Comparison of ENCODE assay signal across 11 cellular contexts in genomic region chr12:26135010-26135420, GRCh38. TPM values are rescaled to one million over a fixed set of nuclear protein-coding genes. Genes with fewer than 3 reads are reported as not detected.
DNase-seq lines count a peak whose midpoint lies in the region; ATAC-seq, FAIRE-seq and TF ChIP-seq lines count a peak whose summit lies in the region.
"Had no signal": no experiment of that assay in that cellular context is flagged by ENCODE, and none has a peak within 500 bp of the region (broad histone marks: within the 10 kb centered on the region; RNA-seq: fewer than 3 reads in every experiment).

No MANE protein-coding gene starts in this region.

- ATAC-seq in Panc1 (peak; percentile 75), HG03045 (IDR thresholded peaks at IDR 0.05; ENCODE audit: unreplicated experiment) (no peak)
- ATAC-seq in activated CD8-positive, alpha-beta T cell treated with anti-CD3 and anti-CD28 coated beads for 36 hours = no peak

- intact Hi-C loops in Panc1 (cut with micrococcal nuclease; ENCODE audit: unreplicated experiment) = no loop called here
- intact Hi-C loops in activated CD8-positive, alpha-beta T cell treated with anti-CD3 and anti-CD28 coated beads for 36 hours (cut with micrococcal nuclease) = no loop called here

- no peaks in the 10 kb centered on the region for H3K36me3 ChIP-seq in Panc1 (ENCODE audit: control insufficient read depth, insufficient read depth, low read length)
- no peaks in the 10 kb centered on the region for H3K36me3 ChIP-seq in stomach smooth muscle (ENCODE audit: control insufficient read depth in 2 of 2, insufficient read depth in 2 of 2, low read length in 2 of 2)
- H3K36me3 ChIP-seq: Peyer's patch had no signal

- no peak for FAIRE-seq in D721Med (lab: Jason Lieb, UNC)

- no peaks in the 10 kb centered on the region for H3K9me3 Mint-ChIP-seq in activated CD8-positive, alpha-beta T cell treated with anti-CD3 and anti-CD28 coated beads for 36 hours

- no peak for TF ChIP-seq CTCF in Panc1 (IDR thresholded peaks at IDR 0.05)
- no peak for TF ChIP-seq CTCF in activated CD8-positive, alpha-beta T cell treated with anti-CD3 and anti-CD28 coated beads for 36 hours (IDR thresholded peaks at IDR 0.05)
- TF ChIP-seq CTCF in D721Med (IDR thresholded peaks at IDR 0.05; ENCODE audit: insufficient read depth, missing control alignments) = no peak

- H3K9me3 ChIP-seq in Panc1 (ENCODE audit: control insufficient read depth, insufficient read depth, low read depth, low read length) = no peaks in the 10 kb centered on the region
- no peaks in the 10 kb centered on the region for H3K9me3 ChIP-seq in stomach smooth muscle (ENCODE audit: control insufficient read depth in 2 of 2, low read length in 2 of 2)
- H3K9me3 ChIP-seq: Peyer's patch had no signal

- POLR2A ChIA-PET in Panc1 (lab: Charles Lee) = interaction anchor here (1.6 kb wide), 1 partner anchor 10 kb away, joined by 18 read pairs; the partner anchor contains the start of gene BHLHE41
- POLR2A ChIA-PET in activated CD8-positive, alpha-beta T cell treated with anti-CD3 and anti-CD28 coated beads for 36 hours (lab: Charles Lee) = interaction anchor here (0.6 kb wide), 1 partner anchor 150 kb away, joined by 4 read pairs; no protein-coding TSS in a partner anchor

- CTCF ChIA-PET in Panc1 (lab: Charles Lee) = no interaction called here
- CTCF ChIA-PET in activated CD8-positive, alpha-beta T cell treated with anti-CD3 and anti-CD28 coated beads for 36 hours (lab: Charles Lee) = interaction anchor here (1.6 kb wide), 1 partner anchor 10 kb away, joined by 4 read pairs; no protein-coding TSS in a partner anchor

- H3K4me1 Mint-ChIP-seq in activated CD8-positive, alpha-beta T cell treated with anti-CD3 and anti-CD28 coated beads for 36 hours (ENCODE audit: low read depth) = no peaks in the 10 kb centered on the region

- H3K4me3 ChIP-seq in Panc1 (ENCODE audit: low read depth in 2 of 2, low read length in 2 of 2) (no peak overlapping the region), stomach smooth muscle (ENCODE audit: low read length in 2 of 2) (peak overlapping the region in 1 of 2 donors; percentile 29)
- H3K4me3 ChIP-seq: Peyer's patch had no signal

- H3K36me3 Mint-ChIP-seq in activated CD8-positive, alpha-beta T cell treated with anti-CD3 and anti-CD28 coated beads for 36 hours (ENCODE audit: low read depth) = no peaks in the 10 kb centered on the region

- no peak overlapping the region for H3K27ac Mint-ChIP-seq in activated CD8-positive, alpha-beta T cell treated with anti-CD3 and anti-CD28 coated beads for 36 hours

- H3K4me1 ChIP-seq in Panc1 (ENCODE audit: control insufficient read depth, insufficient read depth, low read length) (peaks cover 10% of the 10 kb centered on the region), stomach smooth muscle (ENCODE audit: control insufficient read depth, insufficient read depth, low read length) (peaks cover 7% of the 10 kb centered on the region)

- no peak overlapping the region for H3K4me3 Mint-ChIP-seq in activated CD8-positive, alpha-beta T cell treated with anti-CD3 and anti-CD28 coated beads for 36 hours

- BruUV-seq in Panc1 (replicated peaks; lab: Mats Ljungman, UMichigan) = no TSS peak

- no peak overlapping the region for H3K9ac ChIP-seq in stomach smooth muscle (ENCODE audit: low read length in 2 of 2)

- H3K27me3 Mint-ChIP-seq in activated CD8-positive, alpha-beta T cell treated with anti-CD3 and anti-CD28 coated beads for 36 hours = peaks cover 28% of the 10 kb centered on the region

- in situ Hi-C loops in Panc1 (cut with HindIII; ENCODE audit: low pct_unique_long_range_greater_than_20kb, low sequenced_read_pairs) = no loop called here

- no peaks in the 10 kb centered on the region for H3K27me3 ChIP-seq in Panc1 (ENCODE audit: control insufficient read depth, insufficient read depth, low read length)
- no peaks in the 10 kb centered on the region for H3K27me3 ChIP-seq in stomach smooth muscle (ENCODE audit: control insufficient read depth in 1 of 2, insufficient read depth in 2 of 2, low read length in 2 of 2)
- H3K27me3 ChIP-seq: Peyer's patch had no signal

- DNase-seq in NCI-H1417 (lab: John Stamatoyannopoulos, UW) (peak; percentile 37 to 84 (median 53)), NCI-H1417 treated with DMSO at 0.1 percent for 48 hours (lab: John Stamatoyannopoulos, UW) (no peak), Panc1 (ENCODE audit: low read depth, low spot score) (no peak), kidney glomerular epithelial cell (lab: John Stamatoyannopoulos, UW) (peak; percentile 99), D721Med (ENCODE audit: insufficient read length, low spot score) (no peak)
- DNase-seq in activated CD8-positive, alpha-beta T cell treated with anti-CD3 and anti-CD28 coated beads for 36 hours = no peak
- DNase-seq: KBM-7, mesendoderm, Peyer's patch had no signal

- H3K27ac ChIP-seq in Panc1 (ENCODE audit: low read length) (peak overlapping the region; percentile 52; the same call in 1 of the 2 replicates), stomach smooth muscle (ENCODE audit: low read length) (peak overlapping the region; percentile 4)
- H3K27ac ChIP-seq: Peyer's patch had no signal

RNA-seq across cellular contexts. Expression of gene BHLHE41, which starts 10.2 kb away (rescaled TPM):
- total RNA-seq in Panc1 (2021; ENCODE audit: unreplicated experiment) = 147 TPM
- polyA plus RNA-seq in Panc1 (2012; ENCODE audit: insufficient read length) = 88.0 TPM
- total RNA-seq in activated CD8-positive, alpha-beta T cell treated with anti-CD3 and anti-CD28 coated beads for 36 hours = not detected

Comparison
In these comparisons a context has a peak if more than half of its experiments do, and no peak if none do; other contexts are left out.
1. DNase-seq: peak in NCI-H1417 (3 of 3) and kidney glomerular epithelial cell (single experiment); none in NCI-H1417 treated with DMSO at 0.1 percent for 48 hours (single experiment), Panc1 (single experiment), activated CD8-positive, alpha-beta T cell treated with anti-CD3 and anti-CD28 coated beads for 36 hours (single experiment) and D721Med (single experiment).
2. RNA of gene BHLHE41, which starts 10.2 kb away (total RNA-seq): 147 TPM in Panc1 (single experiment); not detected in activated CD8-positive, alpha-beta T cell treated with anti-CD3 and anti-CD28 coated beads for 36 hours; every median in the first group is over 100 times any median in the second.